ENCODE assay signal across 9 cellular contexts in the genomic region with DNA sequence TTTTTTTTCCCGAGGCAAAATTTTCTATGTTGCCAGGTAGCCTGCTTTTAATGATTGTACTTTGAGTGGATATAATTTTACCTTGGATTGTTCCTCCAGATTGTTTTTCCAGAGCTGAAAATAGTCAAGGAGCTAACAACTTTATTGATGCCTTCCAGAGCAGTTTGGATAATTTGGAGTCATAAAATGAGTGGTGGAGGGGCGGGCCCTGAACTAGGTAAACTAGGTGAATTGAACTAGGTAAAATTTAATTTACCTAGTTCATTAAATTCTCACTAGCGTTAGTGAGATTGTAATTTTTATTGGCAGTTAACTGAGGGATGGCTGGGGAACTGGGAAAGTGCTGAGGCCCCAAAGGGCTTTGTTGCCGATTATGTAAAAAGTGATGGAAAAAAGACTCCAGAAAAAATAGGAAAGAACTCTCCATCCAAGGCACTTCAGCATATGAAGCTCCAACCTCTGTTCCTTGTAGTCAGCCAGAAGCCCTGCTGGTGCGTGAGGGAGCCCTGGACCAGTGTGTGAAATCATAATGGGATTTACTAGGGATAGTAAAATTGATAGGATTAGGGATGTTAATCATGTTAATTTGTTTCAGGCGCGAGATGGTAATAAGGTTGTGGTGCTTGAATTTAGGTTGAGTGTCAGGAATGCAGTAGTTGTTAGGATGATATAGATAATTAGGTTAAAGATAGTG. TPM values are rescaled to one million over a fixed set of nuclear protein-coding genes. Genes with fewer than 3 reads are reported as not detected.
A peak's percentile ranks its signal among the peaks of the same experiment; 100 is the strongest.
DNase-seq lines count a peak whose midpoint lies in the region; ATAC-seq and TF ChIP-seq lines count a peak whose summit lies in the region.
"Had no signal": no experiment of that assay in that cellular context is flagged by ENCODE, and none has a peak within 500 bp of the region (broad histone marks: within the 10 kb centered on the region; RNA-seq: fewer than 3 reads in every experiment).

No MANE protein-coding gene starts in this region.

- H3K9me3 Mint-ChIP-seq in activated CD8-positive, alpha-beta memory T cell treated with anti-CD3 and anti-CD28 coated beads, Interleukin-2, amount 10 ng/mL, durations not matched to agents 7 days and 5 days (ENCODE audit: low read depth), result no peaks in the 10 kb centered on the region
- no peaks in the 10 kb centered on the region for H3K9me3 Mint-ChIP-seq in stimulated activated naive B cell treated with anti-CD40 and anti-IgM and Interleukin-4, amounts not matched to agents 10 μg/mL and 1 μg/mL and 100 μg/mL, for 72 hours

- H3K4me1 Mint-ChIP-seq in activated CD8-positive, alpha-beta memory T cell treated with anti-CD3 and anti-CD28 coated beads, Interleukin-2, amount 10 ng/mL, durations not matched to agents 7 days and 5 days, result peaks cover 35% of the 10 kb centered on the region
- H3K4me1 Mint-ChIP-seq in T-helper 17 cell, result peaks cover 38% of the 10 kb centered on the region
- H3K4me1 Mint-ChIP-seq in stimulated activated naive B cell treated with anti-CD40 and anti-IgM and Interleukin-4, amounts not matched to agents 10 μg/mL and 1 μg/mL and 100 μg/mL, for 72 hours, result peaks cover 17 to 40% of the 10 kb centered on the region in 2 donors

- no peaks in the 10 kb centered on the region for H3K27me3 Mint-ChIP-seq in activated CD8-positive, alpha-beta memory T cell treated with anti-CD3 and anti-CD28 coated beads, Interleukin-2, amount 10 ng/mL, durations not matched to agents 7 days and 5 days
- no peaks in the 10 kb centered on the region for H3K27me3 Mint-ChIP-seq in T-helper 17 cell
- H3K27me3 Mint-ChIP-seq in stimulated activated naive B cell treated with anti-CD40 and anti-IgM and Interleukin-4, amounts not matched to agents 10 μg/mL and 1 μg/mL and 100 μg/mL, for 72 hours, result no peaks in the 10 kb centered on the region

- no peak for ATAC-seq in activated CD8-positive, alpha-beta memory T cell treated with anti-CD3 and anti-CD28 coated beads, Interleukin-2, amount 10 ng/mL, durations not matched to agents 7 days and 5 days
- ATAC-seq in T-helper 17 cell (no peak), HG03039 (IDR thresholded peaks at IDR 0.05; ENCODE audit: unreplicated experiment) (no peak), GM21515 (IDR thresholded peaks at IDR 0.05; ENCODE audit: unreplicated experiment) (no peak)
- no peak for ATAC-seq in stimulated activated naive B cell treated with anti-CD40 and anti-IgM and Interleukin-4, amounts not matched to agents 10 μg/mL and 1 μg/mL and 100 μg/mL, for 72 hours (replicated peaks)

- peak overlapping the region; percentile 95 for H3K4me3 Mint-ChIP-seq in activated CD8-positive, alpha-beta memory T cell treated with anti-CD3 and anti-CD28 coated beads, Interleukin-2, amount 10 ng/mL, durations not matched to agents 7 days and 5 days
- peak overlapping the region; percentile 94 for H3K4me3 Mint-ChIP-seq in T-helper 17 cell
- H3K4me3 Mint-ChIP-seq in stimulated activated naive B cell treated with anti-CD40 and anti-IgM and Interleukin-4, amounts not matched to agents 10 μg/mL and 1 μg/mL and 100 μg/mL, for 72 hours, result peak overlapping the region; percentile 94 to 99

- no peak for TF ChIP-seq CTCF in foreskin fibroblast (IDR thresholded peaks at IDR 0.05; ENCODE audit: low read depth, low read length)

- no peak for DNase-seq in activated CD8-positive, alpha-beta memory T cell treated with anti-CD3 and anti-CD28 coated beads, Interleukin-2, amount 10 ng/mL, durations not matched to agents 7 days and 5 days
- DNase-seq in activated CD8-positive, alpha-beta memory T cell treated with anti-CD3 and anti-CD28 coated beads, Interleukin-2, amount 50 U/mL, for 4 hours, result no peak
- DNase-seq in T-helper 17 cell (no peak), foreskin fibroblast (no peak), occipital lobe (lab: John Stamatoyannopoulos, UW) (no peak)
- no peak for DNase-seq in stimulated activated naive B cell treated with anti-CD40 and anti-IgM and Interleukin-4, amounts not matched to agents 10 μg/mL and 1 μg/mL and 100 μg/mL, for 72 hours
- DNase-seq: stimulated activated CD4-positive, alpha-beta T cell treated with anti-CD3 and anti-CD28 coated beads, Interleukin-12 subunit alpha, Interleukin-12 subunit beta, amount 100 ng/mL, for 4 hours had no signal

- H3K9me3 ChIP-seq in T-helper 17 cell (ENCODE audit: control insufficient read depth, low read length, poor library complexity, severe bottlenecking), result no peaks in the 10 kb centered on the region

- peaks cover 2% of the 10 kb centered on the region for H3K36me3 Mint-ChIP-seq in activated CD8-positive, alpha-beta memory T cell treated with anti-CD3 and anti-CD28 coated beads, Interleukin-2, amount 10 ng/mL, durations not matched to agents 7 days and 5 days
- H3K36me3 Mint-ChIP-seq in T-helper 17 cell (ENCODE audit: low read depth), result peaks cover 4% of the 10 kb centered on the region
- H3K36me3 Mint-ChIP-seq in stimulated activated naive B cell treated with anti-CD40 and anti-IgM and Interleukin-4, amounts not matched to agents 10 μg/mL and 1 μg/mL and 100 μg/mL, for 72 hours, result peaks cover 12 to 19% of the 10 kb centered on the region in 2 donors

- CTCF ChIA-PET in activated CD8-positive, alpha-beta memory T cell treated with anti-CD3 and anti-CD28 coated beads, Interleukin-2, amount 10 ng/mL, durations not matched to agents 7 days and 5 days (lab: Charles Lee), result interaction anchor here (1.0 to 1.9 kb wide), 3 partner anchors 11 to 58 kb away, joined by 3 to 7 read pairs (median 4); no protein-coding TSS in a partner anchor

- no peak overlapping the region for H3K27ac Mint-ChIP-seq in activated CD8-positive, alpha-beta memory T cell treated with anti-CD3 and anti-CD28 coated beads, Interleukin-2, amount 10 ng/mL, durations not matched to agents 7 days and 5 days
- peak overlapping the region; percentile 88 for H3K27ac Mint-ChIP-seq in T-helper 17 cell
- no peak overlapping the region for H3K27ac Mint-ChIP-seq in stimulated activated naive B cell treated with anti-CD40 and anti-IgM and Interleukin-4, amounts not matched to agents 10 μg/mL and 1 μg/mL and 100 μg/mL, for 72 hours

- H3K4me3 ChIP-seq in foreskin fibroblast (ENCODE audit: low read depth in 1 of 2, low read length in 2 of 2), result peak overlapping the region; percentile 92 to 94

RNA-seq across cellular contexts. Expression of gene DNAJC25, which starts 1.7 kb away (rescaled TPM):
- total RNA-seq in activated CD8-positive, alpha-beta memory T cell treated with anti-CD3 and anti-CD28 coated beads, Interleukin-2, amount 10 ng/mL, durations not matched to agents 7 days and 5 days, result 1 to 10 TPM; 3.6 to 4.2 TPM
- total RNA-seq in T-helper 17 cell, result 1 to 10 TPM; 3.6 to 4.4 TPM
- 4.7 TPM for total RNA-seq in occipital lobe

RNA-seq across cellular contexts. Expression of gene GNG10, which starts 28.6 kb away (rescaled TPM):
- total RNA-seq in activated CD8-positive, alpha-beta memory T cell treated with anti-CD3 and anti-CD28 coated beads, Interleukin-2, amount 10 ng/mL, durations not matched to agents 7 days and 5 days, result 10 to 100 TPM; 17.1 to 20.9 TPM
- total RNA-seq in T-helper 17 cell (1 to 10 TPM; 5.3 to 6.7 TPM), occipital lobe (37.4 TPM)

RNA-seq across cellular contexts. Expression of gene PTGR1, which starts 33.4 kb away (rescaled TPM):
- total RNA-seq in activated CD8-positive, alpha-beta memory T cell treated with anti-CD3 and anti-CD28 coated beads, Interleukin-2, amount 10 ng/mL, durations not matched to agents 7 days and 5 days, result 1 to 10 TPM in 1 of 2 experiments, not detected in 1; 1.0 TPM
- total RNA-seq in T-helper 17 cell, result 1 to 10 TPM in 1 of 2 donors, not detected in 1; 2.0 TPM
- 10.6 TPM for total RNA-seq in occipital lobe
